12 cellular contexts compared by ENCODE assay signal in the genomic region with DNA sequence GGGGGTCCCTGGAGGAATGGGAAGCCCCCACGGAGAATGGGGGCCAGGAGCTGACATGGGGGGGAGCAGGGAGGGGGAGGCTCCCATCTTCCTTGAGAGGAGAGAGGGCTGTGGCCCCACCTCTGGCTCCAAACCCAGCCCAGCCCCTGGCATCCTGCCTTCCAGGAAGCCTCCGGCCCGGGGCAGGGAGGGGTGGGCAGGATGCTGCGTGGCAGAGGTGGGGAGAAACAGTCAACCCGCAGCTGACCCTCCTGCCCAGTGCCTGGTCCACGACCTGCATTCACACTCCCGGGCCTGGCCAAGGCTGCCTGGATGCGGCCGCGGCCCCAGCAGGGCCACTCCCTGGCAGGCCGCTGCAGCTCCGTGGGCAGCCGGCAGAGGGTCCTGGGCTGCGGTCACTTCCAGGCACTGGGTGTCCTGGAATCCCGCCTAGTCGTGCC. TPM values are rescaled to one million over a fixed set of nuclear protein-coding genes. Genes with fewer than 3 reads are reported as not detected.
DNase-seq lines count a peak whose midpoint lies in the region; ATAC-seq and TF ChIP-seq lines count a peak whose summit lies in the region.
"Had no signal": no experiment of that assay in that cellular context is flagged by ENCODE, and none has a peak within 500 bp of the region (broad histone marks: within the 10 kb centered on the region; RNA-seq: fewer than 3 reads in every experiment).

No MANE protein-coding gene starts in this region.

- BruUV-seq in Calu3 (replicated peaks; lab: Mats Ljungman, UMichigan), result no TSS peak

- peaks cover 26% of the 10 kb centered on the region for H3K27me3 Mint-ChIP-seq in Calu3 (ENCODE audit: unreplicated experiment)
- peaks cover 28 to 29% of the 10 kb centered on the region in 2 donors for H3K27me3 Mint-ChIP-seq in effector memory CD8-positive, alpha-beta T cell

- H3K4me3 Mint-ChIP-seq in Calu3 (ENCODE audit: low read depth, unreplicated experiment), result no peak overlapping the region
- H3K4me3 Mint-ChIP-seq in effector memory CD8-positive, alpha-beta T cell, result peak overlapping the region in 1 of 2 donors; percentile 53

- no peak overlapping the region for H3K4me3 ChIP-seq in brain microvascular endothelial cell (ENCODE audit: low read depth, low read length)
- no peak overlapping the region for H3K4me3 ChIP-seq in kidney epithelial cell (ENCODE audit: low read depth, low read length)
- peak overlapping the region in 5 of 7 experiments; percentile 20 to 40 (median 21) for H3K4me3 ChIP-seq in skin epidermis

- DNase-seq in Calu3, result peak; percentile 45
- DNase-seq in brain microvascular endothelial cell, result no peak
- DNase-seq in kidney epithelial cell (ENCODE audit: low read depth), result no peak
- DNase-seq in effector memory CD8-positive, alpha-beta T cell, result no peak
- DNase-seq in GM20000 (ENCODE audit: low spot score), result no peak
- no peak for DNase-seq in NCI-H345 (lab: John Stamatoyannopoulos, UW)
- DNase-seq: NCI-H2171 treated with DMSO at 0.1 percent for 48 hours, T-helper 2 cell had no signal

- TF ChIP-seq CTCF in Calu3 (IDR thresholded peaks at IDR 0.05; ENCODE audit: unreplicated experiment) (peak; percentile 34), brain microvascular endothelial cell (IDR thresholded peaks at IDR 0.05; ENCODE audit: low read depth, low read length, missing control alignments) (peak; percentile 26), kidney epithelial cell (IDR thresholded peaks at IDR 0.05; ENCODE audit: insufficient read depth, low read length, poor library complexity, severe bottlenecking) (peak; percentile 41), GM20000 (IDR thresholded peaks at IDR 0.05; ENCODE audit: extremely low read depth, missing control alignments) (no peak)

- intact Hi-C loops in Calu3 (cut with micrococcal nuclease; ENCODE audit: unreplicated experiment), result no loop called here

- H3K4me1 Mint-ChIP-seq in Calu3 (ENCODE audit: low read depth, unreplicated experiment), result no peaks in the 10 kb centered on the region
- H3K4me1 Mint-ChIP-seq in effector memory CD8-positive, alpha-beta T cell (ENCODE audit: low read depth in 2 of 2), result peaks cover 14 to 16% of the 10 kb centered on the region in 2 donors

- H3K27ac ChIP-seq in brain microvascular endothelial cell (no peak overlapping the region), skin epidermis (peak overlapping the region in 15 of 21 experiments; percentile 13 to 76 (median 68))
- H3K27ac ChIP-seq: HL-60 had no signal

- H3K36me3 Mint-ChIP-seq in Calu3 (ENCODE audit: insufficient read depth, unreplicated experiment), result peaks cover 12% of the 10 kb centered on the region
- H3K36me3 Mint-ChIP-seq in effector memory CD8-positive, alpha-beta T cell (ENCODE audit: insufficient read depth), result peaks cover 12% of the 10 kb centered on the region

- CTCF ChIA-PET in Calu3 (lab: Charles Lee), result no interaction called here

- ATAC-seq in GM18498 (IDR thresholded peaks at IDR 0.05; ENCODE audit: unreplicated experiment), result no peak
- no peak for ATAC-seq in effector memory CD8-positive, alpha-beta T cell (replicated peaks)

- H3K27ac Mint-ChIP-seq in Calu3 (ENCODE audit: unreplicated experiment), result no peak overlapping the region
- no peak overlapping the region for H3K27ac Mint-ChIP-seq in effector memory CD8-positive, alpha-beta T cell

- H3K9me3 Mint-ChIP-seq in Calu3 (ENCODE audit: low read depth, unreplicated experiment), result no peaks in the 10 kb centered on the region
- no peaks in the 10 kb centered on the region for H3K9me3 Mint-ChIP-seq in effector memory CD8-positive, alpha-beta T cell

- H3K36me3 ChIP-seq in brain microvascular endothelial cell (replicated peaks) (no peaks in the 10 kb centered on the region), kidney epithelial cell (ENCODE audit: control insufficient read depth, insufficient read depth, low read length) (no peaks in the 10 kb centered on the region)
- H3K36me3 ChIP-seq: adrenal gland had no signal

- in situ Hi-C loops in brain microvascular endothelial cell (cut with HindIII; ENCODE audit: low pct_ligation_motif_present, low sequenced_read_pairs), result no loop called here

- H3K27me3 ChIP-seq in brain microvascular endothelial cell (replicated peaks) (peaks cover 29% of the 10 kb centered on the region), kidney epithelial cell (ENCODE audit: control insufficient read depth, insufficient read depth, low read length) (peaks cover 59% of the 10 kb centered on the region)
- H3K27me3 ChIP-seq: adrenal gland had no signal

RNA-seq across cellular contexts. Expression of a gene that starts 39.0 kb away (rescaled TPM):
- total RNA-seq in Calu3 (2022) (0.42 and 0.93 TPM in 2 replicates), kidney epithelial cell (0.17 TPM in 1 of 2 replicates, not detected in the other)

Comparison
In these comparisons a context has a peak if more than half of its experiments do, and no peak if none do; other contexts are left out.
1. H3K4me3 ChIP-seq: peak in skin epidermis (5 of 7); none in brain microvascular endothelial cell (single experiment) and kidney epithelial cell (single experiment).